ENCODE assay signal across 8 cellular contexts in the genomic region with DNA sequence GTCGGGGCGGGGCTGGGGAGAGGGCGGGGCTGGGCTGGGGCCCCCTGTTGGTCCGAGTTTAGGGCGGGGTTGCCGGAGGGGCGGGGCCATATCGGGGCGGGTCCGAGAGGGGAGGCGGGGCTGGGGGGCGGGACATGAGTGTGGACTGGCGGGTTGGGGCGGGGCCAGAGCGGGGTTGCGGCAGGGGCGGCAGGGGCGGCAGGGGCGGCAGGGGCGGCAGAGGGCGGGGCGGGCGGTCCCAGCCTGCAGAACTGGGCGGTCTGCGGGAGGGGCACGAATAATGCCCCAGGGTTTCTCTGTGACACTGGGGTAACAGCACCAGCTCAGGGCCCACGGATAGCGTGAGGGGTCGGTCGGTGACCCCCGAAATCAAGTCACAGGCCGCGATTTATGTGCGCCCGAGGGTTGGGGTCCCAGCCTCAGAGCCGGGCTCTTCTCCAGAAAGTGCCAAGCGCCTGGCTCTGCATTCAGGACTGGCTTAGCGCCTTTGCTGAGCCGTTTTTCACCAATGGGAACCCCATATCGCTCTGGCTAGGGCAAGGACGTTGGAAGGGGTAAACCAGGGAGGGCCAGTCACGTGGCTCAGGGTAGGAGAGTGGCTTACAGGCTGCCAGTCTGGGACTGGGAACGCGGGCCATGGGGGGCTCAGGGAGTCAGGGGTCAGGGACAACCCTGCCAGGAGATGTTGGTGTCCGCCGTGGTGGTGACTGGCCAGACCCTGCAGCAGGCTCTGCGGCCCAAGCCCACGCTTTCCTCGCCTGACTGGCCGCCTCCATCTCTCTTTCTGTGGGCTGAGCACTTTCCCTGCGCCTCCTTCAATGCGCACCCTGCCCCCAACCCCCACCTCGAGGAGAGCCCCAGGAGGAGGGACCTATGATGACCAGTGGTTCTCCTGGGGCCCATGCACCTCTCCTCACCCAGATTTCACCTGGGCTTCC. TPM values are rescaled to one million over a fixed set of nuclear protein-coding genes. Genes with fewer than 3 reads are reported as not detected.
DNase-seq lines count a peak whose midpoint lies in the region; ATAC-seq and TF ChIP-seq lines count a peak whose summit lies in the region.

No MANE protein-coding gene starts in this region.

- CTCF ChIA-PET in GM10248 (lab: Yijun Ruan, JAX): interaction anchor here (0.6 to 2.5 kb wide), 3 partner anchors 10 to 1068 kb away, joined by 4 to 13 read pairs (median 4); partner anchors contain the start of genes MAPK8IP3 and WDR90

- POLR2A ChIA-PET in GM10248 (lab: Yijun Ruan, JAX): no interaction called here

- DNase-seq in GM10248 (ENCODE audit: extremely low spot score) (peak; percentile 100), M059J (ENCODE audit: low read depth) (peak; percentile 29), mesenteric fat pad (ENCODE audit: low spot score) (peak; percentile 95), NAMALWA (ENCODE audit: low spot score) (no peak)
- peak in 2 of 3 experiments; percentile 72 to 85 for DNase-seq in activated CD8-positive, alpha-beta memory T cell treated with anti-CD3 and anti-CD28 coated beads for 48 hours (ENCODE audit: low read depth in 2 of 3, low spot score in 2 of 3)
- DNase-seq in effector memory CD8-positive, alpha-beta T cell: no peak
- DNase-seq in stimulated activated CD8-positive, alpha-beta memory T cell treated with anti-CD3 and anti-CD28 coated beads, Interleukin-12 subunit alpha, Interleukin-12 subunit beta, amount 100 ng/mL, for 4 hours (ENCODE audit: low read depth): peak; percentile 78

- peaks cover 24% of the 10 kb centered on the region for H3K36me3 Mint-ChIP-seq in effector memory CD8-positive, alpha-beta T cell (ENCODE audit: insufficient read depth)

- H3K4me1 Mint-ChIP-seq in effector memory CD8-positive, alpha-beta T cell (ENCODE audit: low read depth in 2 of 2): peaks cover 7 to 9% of the 10 kb centered on the region in 2 donors

- peaks cover 0 to 2% of the 10 kb centered on the region in 2 donors for H3K9me3 Mint-ChIP-seq in effector memory CD8-positive, alpha-beta T cell

- H3K4me3 Mint-ChIP-seq in effector memory CD8-positive, alpha-beta T cell: peak overlapping the region; percentile 98 to 99

- peaks cover 0 to 6% of the 10 kb centered on the region in 2 donors for H3K27me3 Mint-ChIP-seq in effector memory CD8-positive, alpha-beta T cell

- H3K27ac Mint-ChIP-seq in effector memory CD8-positive, alpha-beta T cell: peak overlapping the region; percentile 100

- no peak for TF ChIP-seq CTCF in GM10248 (IDR thresholded peaks at IDR 0.05; ENCODE audit: control extremely low read depth, extremely low read depth, low read depth, missing control alignments)

- ATAC-seq in effector memory CD8-positive, alpha-beta T cell (replicated peaks): peak; percentile 55
- no peak for ATAC-seq in HG02678 (IDR thresholded peaks at IDR 0.05; ENCODE audit: unreplicated experiment)

RNA-seq across cellular contexts. Expression of gene METTL26, which starts 1.2 kb away (rescaled TPM):
- total RNA-seq in M059J (2014; rRNA removed; shearing (Covaris generic)): 150 and 177 TPM in 2 replicates
- 62.2 TPM for total RNA-seq in mesenteric fat pad

RNA-seq across cellular contexts. Expression of gene MCRIP2, which starts 4.3 kb away (rescaled TPM):
- total RNA-seq in M059J (2014; rRNA removed; shearing (Covaris generic)): 8.5 and 20.9 TPM in 2 replicates
- total RNA-seq in mesenteric fat pad: 34.7 TPM

RNA-seq across cellular contexts. Expression of gene WFIKKN1, which starts 6.6 kb away (rescaled TPM):
- 0.62 and 2.9 TPM in 2 replicates for total RNA-seq in M059J (2014; rRNA removed; shearing (Covaris generic))
- 0.55 TPM for total RNA-seq in mesenteric fat pad

RNA-seq across cellular contexts. Expression of gene WDR90, which starts 11.8 kb away (rescaled TPM):
- 15.8 and 16.1 TPM in 2 replicates for total RNA-seq in M059J (2014; rRNA removed; shearing (Covaris generic))
- 21.1 TPM for total RNA-seq in mesenteric fat pad

RNA-seq across cellular contexts. Expression of gene RHOT2, which starts 30.6 kb away (rescaled TPM):
- total RNA-seq in M059J (2014; rRNA removed; shearing (Covaris generic)): 25.7 and 38.5 TPM in 2 replicates
- total RNA-seq in mesenteric fat pad: 73.9 TPM

Comparison
In these comparisons a context has a peak if more than half of its experiments do, and no peak if none do; other contexts are left out.
1. DNase-seq: peak in GM10248 (single experiment), M059J (single experiment), activated CD8-positive, alpha-beta memory T cell treated with anti-CD3 and anti-CD28 coated beads for 48 hours (2 of 3), mesenteric fat pad (single experiment) and stimulated activated CD8-positive, alpha-beta memory T cell treated with anti-CD3 and anti-CD28 coated beads, Interleukin-12 subunit alpha, Interleukin-12 subunit beta, amount 100 ng/mL, for 4 hours (single experiment); none in effector memory CD8-positive, alpha-beta T cell (0 of 3) and NAMALWA (single experiment).